Comparison of ENCODE assay signal across 8 cellular contexts in the genomic region with DNA sequence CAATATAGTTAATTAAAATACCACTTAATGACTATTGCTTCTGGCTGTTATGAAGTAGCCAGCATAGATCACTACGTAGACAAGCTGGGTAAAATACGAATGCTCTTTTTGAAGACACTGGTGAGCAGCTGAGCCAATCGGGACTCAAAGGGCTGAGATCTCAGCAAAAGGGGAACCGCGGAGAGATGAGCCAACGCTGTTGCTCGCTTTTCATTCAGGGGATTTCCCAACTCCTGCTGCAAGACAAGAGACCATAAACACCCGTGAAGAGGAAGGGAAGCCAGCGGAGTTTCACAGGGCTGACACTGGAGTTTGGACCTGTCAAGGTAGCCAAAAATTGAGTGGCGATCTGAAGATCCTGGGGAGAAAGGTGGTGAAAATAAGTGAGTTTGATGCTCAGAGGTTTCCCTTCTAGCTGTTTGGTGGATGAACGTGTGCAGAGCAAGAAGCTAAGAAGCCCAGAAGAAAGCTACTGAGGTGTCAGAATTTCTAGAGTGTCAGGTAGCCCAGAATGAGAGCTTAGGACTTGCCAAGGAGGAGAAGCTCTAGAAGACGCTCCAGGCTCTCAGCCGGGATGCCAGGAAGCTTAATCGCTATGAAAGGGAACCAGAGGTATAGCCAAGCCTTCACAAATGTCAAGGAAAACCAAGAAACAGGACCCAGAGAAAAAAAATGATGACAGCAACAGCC.
A peak's percentile ranks its signal among the peaks of the same experiment; 100 is the strongest.
DNase-seq lines count a peak whose midpoint lies in the region; ATAC-seq and TF ChIP-seq lines count a peak whose summit lies in the region.
"Had no signal": no experiment of that assay in that cellular context is flagged by ENCODE, and none has a peak within 500 bp of the region (broad histone marks: within the 10 kb centered on the region; RNA-seq: fewer than 3 reads in every experiment).

No MANE protein-coding gene starts in this region.

- H4K5ac ChIP-seq in IMR-90 (ENCODE audit: low read depth, low read length) (no peak overlapping the region), mesendoderm (ENCODE audit: low read length) (no peak overlapping the region)

- dilution Hi-C loops in IMR-90 (cut with HindIII; ENCODE audit: low sequenced_read_pairs, unreplicated experiment), result no loop called here

- H3K4ac ChIP-seq in IMR-90 (ENCODE audit: low read depth, low read length), result no peak overlapping the region
- H3K4ac ChIP-seq in mesendoderm (ENCODE audit: low read depth, low read length), result no peak overlapping the region

- H3K4me3 Mint-ChIP-seq in HFFc6, result no peak overlapping the region

- no peak overlapping the region for H3K4me3 ChIP-seq in IMR-90 (ENCODE audit: insufficient read depth, low read depth, low read length)
- H3K4me3 ChIP-seq in right atrium auricular region, result no peak overlapping the region
- no peak overlapping the region for H3K4me3 ChIP-seq in mesendoderm (ENCODE audit: low read length)

- H3K9me3 Mint-ChIP-seq in HFFc6, result peaks cover 18% of the 10 kb centered on the region

- no peaks in the 10 kb centered on the region for H4K20me1 ChIP-seq in IMR-90 (ENCODE audit: insufficient read depth, low read length)

- peaks cover 37% of the 10 kb centered on the region for H3K27me3 ChIP-seq in IMR-90 (ENCODE audit: control insufficient read depth, insufficient read depth, low read length)
- H3K27me3 ChIP-seq in right atrium auricular region, result no peaks in the 10 kb centered on the region
- H3K27me3 ChIP-seq in mesendoderm (ENCODE audit: insufficient read depth, low read length, poor library complexity), result no peaks in the 10 kb centered on the region

- DNase-seq in IMR-90, result peak; percentile 59
- DNase-seq in activated CD4-positive, alpha-beta T cell treated with anti-CD3 and anti-CD28 coated beads, Interleukin-2, amount 50 U/mL, for 1 hour, result peak; percentile 30
- peak; percentile 68 for DNase-seq in right atrium auricular region (ENCODE audit: low spot score)
- peak; percentile 6 to 42 (median 27) for DNase-seq in stimulated activated naive CD4-positive, alpha-beta T cell (lab: John Stamatoyannopoulos, UW)
- no peak for DNase-seq in HFFc6
- no peak for DNase-seq in NCI-H526 treated with DMSO at 0.1 percent for 48 hours (lab: John Stamatoyannopoulos, UW)
- DNase-seq in mesendoderm, result no peak

- H3K18ac ChIP-seq in IMR-90 (ENCODE audit: low read depth, low read length), result no peak overlapping the region
- H3K18ac ChIP-seq in mesendoderm (ENCODE audit: low read length), result no peak overlapping the region

- H3K4me1 ChIP-seq in IMR-90 (ENCODE audit: control insufficient read depth, insufficient read depth, low read length), result no peaks in the 10 kb centered on the region
- no peaks in the 10 kb centered on the region for H3K4me1 ChIP-seq in right atrium auricular region
- no peaks in the 10 kb centered on the region for H3K4me1 ChIP-seq in mesendoderm (ENCODE audit: control insufficient read depth, low read depth, low read length)
- H3K4me1 ChIP-seq: parathyroid adenoma had no signal

- TF ChIP-seq POLR2A in IMR-90 (IDR thresholded peaks at IDR 0.05; ENCODE audit: low read depth, low read length), result no peak

- TF ChIP-seq RAD21 in IMR-90 (IDR thresholded peaks at IDR 0.05; ENCODE audit: low read length), result no peak

- peaks cover 10% of the 10 kb centered on the region for H3K36me3 Mint-ChIP-seq in HFFc6 (ENCODE audit: low read depth)

- no peak overlapping the region for H3K56ac ChIP-seq in IMR-90 (ENCODE audit: extremely low read depth, insufficient read depth, low read length)
- H3K56ac ChIP-seq in mesendoderm (ENCODE audit: low read length), result no peak overlapping the region

- peaks cover 14% of the 10 kb centered on the region for H3K9me3 ChIP-seq in IMR-90 (ENCODE audit: control insufficient read depth, insufficient read depth, low read length)
- peaks cover 4 to 22% of the 10 kb centered on the region in 2 donors for H3K9me3 ChIP-seq in right atrium auricular region

- H3K4me2 ChIP-seq in IMR-90 (ENCODE audit: low read depth, low read length), result peak overlapping the region; percentile 46; the same call in 1 of the 2 replicates
- no peak overlapping the region for H3K4me2 ChIP-seq in mesendoderm (ENCODE audit: low read length)

- H4K8ac ChIP-seq in IMR-90 (ENCODE audit: low read depth in 2 of 2, low read length in 2 of 2) (no peak overlapping the region), mesendoderm (ENCODE audit: low read depth, low read length) (no peak overlapping the region)

- CTCF ChIA-PET in IMR-90 (lab: Yijun Ruan, JAX), result interaction anchor here (1.2 kb wide), 1 partner anchor 74 kb away, joined by 4 read pairs; no protein-coding TSS in a partner anchor

- WGBS in IMR-90 (ENCODE audit: extremely low coverage in 2 of 2, insufficient read length in 1 of 2), 2 experiments, result 48% methylated on average over 9 of the region's 14 CpGs; no CpG with 5 or more reads in 1 of the 2 experiments
- no CpG with 5 or more reads among the region's 14 CpGs for WGBS in mesendoderm (ENCODE audit: extremely low coverage, insufficient coverage, low lambda C conversion rate)

- H3K27ac ChIP-seq in IMR-90 (ENCODE audit: insufficient read depth, low read length) (no peak overlapping the region), right atrium auricular region (no peak overlapping the region), mesendoderm (ENCODE audit: low read depth, low read length) (no peak overlapping the region)
- H3K27ac ChIP-seq: parathyroid adenoma had no signal

- H2AK9ac ChIP-seq in IMR-90 (replicated peaks; ENCODE audit: low read depth, low read length, poor library complexity), result no peak overlapping the region

- no peak overlapping the region for H3K14ac ChIP-seq in IMR-90 (replicated peaks; ENCODE audit: low read depth, low read length)

- H2BK120ac ChIP-seq in IMR-90 (ENCODE audit: low read depth, low read length) (no peak overlapping the region), mesendoderm (ENCODE audit: low read depth, low read length) (no peak overlapping the region)

- H3K4me1 Mint-ChIP-seq in HFFc6 (ENCODE audit: low read depth), result no peaks in the 10 kb centered on the region

- H3K23ac ChIP-seq in IMR-90 (ENCODE audit: low read depth, low read length) (no peak overlapping the region), mesendoderm (ENCODE audit: low read length) (no peak overlapping the region)

- H2BK20ac ChIP-seq in IMR-90 (ENCODE audit: low read depth, low read length), result no peak overlapping the region

- no peaks in the 10 kb centered on the region for H3K79me1 ChIP-seq in IMR-90 (ENCODE audit: low read depth in 1 of 2, low read length in 2 of 2)
- no peaks in the 10 kb centered on the region for H3K79me1 ChIP-seq in mesendoderm (ENCODE audit: low read length)

- H3K36me3 ChIP-seq in IMR-90 (ENCODE audit: control insufficient read depth, insufficient read depth, low read length), result no peaks in the 10 kb centered on the region
- no peaks in the 10 kb centered on the region for H3K36me3 ChIP-seq in right atrium auricular region
- H3K36me3 ChIP-seq in mesendoderm (ENCODE audit: control insufficient read depth, insufficient read depth, low read length), result no peaks in the 10 kb centered on the region

- intact Hi-C loops in IMR-90 (cut with micrococcal nuclease), result no loop called here

- H2BK15ac ChIP-seq in IMR-90 (ENCODE audit: low read depth, low read length) (no peak overlapping the region), mesendoderm (replicated peaks; ENCODE audit: low read depth) (no peak overlapping the region)

- no peak overlapping the region for H3K27ac Mint-ChIP-seq in HFFc6

- in situ Hi-C loops in IMR-90 (cut with MboI; ENCODE audit: low sequenced_read_pairs), result no loop called here

- H3K27me3 Mint-ChIP-seq in HFFc6 (ENCODE audit: insufficient read depth), result peaks cover 43% of the 10 kb centered on the region

- TF ChIP-seq CTCF in IMR-90 (conservative IDR thresholded peaks at IDR 0.05; ENCODE audit: low read depth, low read length) (no peak), right atrium auricular region (IDR thresholded peaks at IDR 0.05) (no peak), HFFc6 (IDR thresholded peaks at IDR 0.05) (no peak)

- H2AK5ac ChIP-seq in IMR-90 (ENCODE audit: low read depth, low read length), result no peak overlapping the region
- H2AK5ac ChIP-seq in mesendoderm (ENCODE audit: low read length), result no peak overlapping the region

- peak; percentile 29; the same call in 1 of the 2 replicates for ATAC-seq in IMR-90 (ENCODE audit: low read depth)

- POLR2A ChIA-PET in IMR-90 (lab: Charles Lee; ENCODE audit: unreplicated experiment), result no interaction called here

- no peaks in the 10 kb centered on the region for H3K79me2 ChIP-seq in mesendoderm (ENCODE audit: control insufficient read depth, insufficient read depth, low read length)
- H3K79me2 ChIP-seq: parathyroid adenoma had no signal

- H4K91ac ChIP-seq in IMR-90 (ENCODE audit: insufficient read depth, low read depth, low read length), result no peak overlapping the region

- no peak overlapping the region for H2AFZ ChIP-seq in IMR-90 (replicated peaks; ENCODE audit: low read length, poor library complexity)
- H2AFZ ChIP-seq: parathyroid adenoma had no signal

- no TSS peak for BruUV-seq in IMR-90 (replicated peaks; lab: Mats Ljungman, UMichigan)

- H2BK5ac ChIP-seq in IMR-90 (ENCODE audit: low read depth, low read length, poor library complexity, severe bottlenecking) (no peak overlapping the region), mesendoderm (ENCODE audit: low read length) (no peak overlapping the region)

- no peak overlapping the region for H3K9ac ChIP-seq in IMR-90 (ENCODE audit: low read depth, low read length)
- no peak overlapping the region for H3K9ac ChIP-seq in mesendoderm (ENCODE audit: low read length)
- H3K9ac ChIP-seq: parathyroid adenoma had no signal

- H3K9me1 ChIP-seq in IMR-90 (ENCODE audit: insufficient read depth, low read length), result no peaks in the 10 kb centered on the region

TF ChIP-seq in IMR-90, 13 proteins besides CTCF, POLR2A, EP300 and RAD21 (continues in another document):
- no peak for TF ChIP-seq FOS (IDR thresholded peaks at IDR 0.05; ENCODE audit: low read depth, low read length)
- TF ChIP-seq CEBPB (IDR thresholded peaks at IDR 0.05; ENCODE audit: low read depth, low read length), result peak; percentile 28; the same call in 1 of the 2 replicates
- TF ChIP-seq, protein P1, sequence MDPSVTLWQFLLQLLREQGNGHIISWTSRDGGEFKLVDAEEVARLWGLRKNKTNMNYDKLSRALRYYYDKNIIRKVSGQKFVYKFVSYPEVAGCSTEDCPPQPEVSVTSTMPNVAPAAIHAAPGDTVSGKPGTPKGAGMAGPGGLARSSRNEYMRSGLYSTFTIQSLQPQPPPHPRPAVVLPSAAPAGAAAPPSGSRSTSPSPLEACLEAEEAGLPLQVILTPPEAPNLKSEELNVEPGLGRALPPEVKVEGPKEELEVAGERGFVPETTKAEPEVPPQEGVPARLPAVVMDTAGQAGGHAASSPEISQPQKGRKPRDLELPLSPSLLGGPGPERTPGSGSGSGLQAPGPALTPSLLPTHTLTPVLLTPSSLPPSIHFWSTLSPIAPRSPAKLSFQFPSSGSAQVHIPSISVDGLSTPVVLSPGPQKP (IDR thresholded peaks at IDR 0.05; ENCODE audit: borderline replicate concordance, low read depth, low read length), result no peak
- TF ChIP-seq NFE2L2 (IDR thresholded peaks at IDR 0.05; ENCODE audit: low read depth, low read length), result no peak
- no peak for TF ChIP-seq SMC3 (IDR thresholded peaks at IDR 0.05; ENCODE audit: low read depth, low read length)
- no peak for TF ChIP-seq MXI1 (IDR thresholded peaks at IDR 0.05; ENCODE audit: borderline replicate concordance, low read depth, low read length)

Comparison
In these comparisons a context has a peak if more than half of its experiments do, and no peak if none do; other contexts are left out.
1. DNase-seq: peak in IMR-90 (single experiment), activated CD4-positive, alpha-beta T cell treated with anti-CD3 and anti-CD28 coated beads, Interleukin-2, amount 50 U/mL, for 1 hour (single experiment), right atrium auricular region (single experiment) and stimulated activated naive CD4-positive, alpha-beta T cell (6 of 6); none in HFFc6 (single experiment), NCI-H526 treated with DMSO at 0.1 percent for 48 hours (single experiment) and mesendoderm (single experiment).